In the genomic region with DNA sequence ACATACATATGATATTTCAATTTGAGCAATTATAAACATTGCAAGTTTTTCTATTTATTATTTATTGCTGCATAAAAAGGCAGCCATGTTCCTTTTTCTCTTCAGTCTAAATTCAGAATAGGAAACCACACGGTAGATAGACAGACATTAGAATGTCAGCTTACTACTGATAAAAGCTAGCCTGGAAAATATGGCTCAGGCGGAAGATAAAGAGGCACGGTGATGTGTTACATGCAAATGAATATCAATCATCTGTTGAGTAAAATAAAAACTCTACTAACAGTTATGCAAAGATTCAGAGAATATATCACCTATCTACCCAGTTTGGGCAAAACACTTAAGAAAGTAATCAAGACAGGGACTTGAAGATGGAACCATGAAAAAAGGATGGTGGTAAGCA, we compare ENCODE assay signal across 24 cellular contexts.
"Had no signal": no experiment of that assay in that cellular context is flagged by ENCODE, and none has a peak within 500 bp of the region (broad histone marks: within the 10 kb centered on the region; RNA-seq: fewer than 3 reads in every experiment).

No MANE protein-coding gene starts in this region.

- H3K27ac ChIP-seq: KMS-11, Peyer's patch, RWPE1, SJCRH30 had no signal

- H3K9me3 Mint-ChIP-seq: activated B cell treated with CpG ODN at 0.5 μM for 24 hours; activated CD4-positive, alpha-beta memory T cell treated with anti-CD3 and anti-CD28 coated beads for 36 hours; brain; central memory CD8-positive, alpha-beta T cell; IgD-negative memory B cell had no signal

- H3K36me3 ChIP-seq: Peyer's patch, SJCRH30 had no signal

- H3K4me1 ChIP-seq: SJCRH30 had no signal

- H3K4me2 ChIP-seq: KMS-11, SK-N-SH had no signal

- H3K27me3 ChIP-seq: Peyer's patch had no signal

- DNase-seq: activated B cell treated with CpG ODN at 0.5 μM for 24 hours; activated CD4-positive, alpha-beta memory T cell treated with anti-CD3 and anti-CD28 coated beads for 36 hours; activated CD4-positive, alpha-beta T cell treated with anti-CD3 and anti-CD28 coated beads for 4 hours; activated CD8-positive, alpha-beta memory T cell treated with anti-CD3 and anti-CD28 coated beads for 24 hours; activated naive CD4-positive, alpha-beta T cell treated with anti-CD3 and anti-CD28 coated beads, Interleukin-2, amount 50 U/mL, for 16 hours; activated T-cell treated with anti-CD3 and anti-CD28 coated beads, Interleukin-2, amount 50 U/mL, for 48 hours; amygdala; NCI-H1092 treated with DMSO at 0.1 percent for 48 hours; NCI-H1417 treated with DMSO at 0.1 percent for 48 hours; NCI-H1694; NCI-H2029; NCI-H2107; NCI-H2171 treated with DMSO at 0.1 percent for 48 hours; NCI-H226; Peyer's patch; Right ventricle myocardium superior; SJCRH30; SK-N-SH; T-helper 1 cell had no signal

- H3K4me3 Mint-ChIP-seq: activated B cell treated with CpG ODN at 0.5 μM for 24 hours; activated CD4-positive, alpha-beta memory T cell treated with anti-CD3 and anti-CD28 coated beads for 36 hours; brain; central memory CD8-positive, alpha-beta T cell; IgD-negative memory B cell had no signal

- H3K36me3 Mint-ChIP-seq: activated CD4-positive, alpha-beta memory T cell treated with anti-CD3 and anti-CD28 coated beads for 36 hours; brain; IgD-negative memory B cell had no signal

- H3K4me1 Mint-ChIP-seq: central memory CD8-positive, alpha-beta T cell had no signal

- H3K27ac Mint-ChIP-seq: activated B cell treated with CpG ODN at 0.5 μM for 24 hours; activated CD4-positive, alpha-beta memory T cell treated with anti-CD3 and anti-CD28 coated beads for 36 hours; brain; IgD-negative memory B cell had no signal

- H3K9me2 ChIP-seq: SK-N-SH had no signal

- H3K9me3 ChIP-seq: Peyer's patch, SJCRH30, SK-N-SH had no signal

- H3K4me3 ChIP-seq: Peyer's patch, SJCRH30 had no signal
